16 cellular contexts compared by ENCODE assay signal in the genomic region with DNA sequence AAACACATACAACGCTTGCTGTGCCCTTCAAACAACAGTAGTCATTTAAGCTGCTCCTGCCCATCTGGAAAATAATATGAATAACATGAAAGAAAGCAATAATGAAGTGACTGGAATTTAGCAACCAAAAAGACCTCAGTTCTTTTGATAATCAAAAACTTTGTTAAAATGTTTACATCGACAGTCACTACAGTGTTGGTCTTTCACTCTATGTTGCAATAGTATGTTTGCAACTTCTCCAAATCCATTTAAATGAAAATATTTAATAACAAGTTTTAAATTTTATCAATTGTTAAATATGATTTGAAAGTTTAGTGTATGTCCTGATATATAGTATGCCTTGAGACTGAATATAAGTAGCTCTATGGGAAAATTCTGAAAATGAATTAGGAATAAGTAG.
DNase-seq lines count a peak whose midpoint lies in the region; ATAC-seq and FAIRE-seq lines count a peak whose summit lies in the region.
"Had no signal": no experiment of that assay in that cellular context is flagged by ENCODE, and none has a peak within 500 bp of the region (broad histone marks: within the 10 kb centered on the region; RNA-seq: fewer than 3 reads in every experiment).

No MANE protein-coding gene starts in this region.

- no peaks in the 10 kb centered on the region for H3K9me3 ChIP-seq in naive thymus-derived CD4-positive, alpha-beta T cell (ENCODE audit: control insufficient read depth in 2 of 3, low read length in 3 of 3)
- H3K9me3 ChIP-seq: right atrium auricular region had no signal

- FAIRE-seq in GM18507 (lab: Jason Lieb, UNC), result peak; percentile 9

- no peaks in the 10 kb centered on the region for H3K27me3 ChIP-seq in naive thymus-derived CD4-positive, alpha-beta T cell (ENCODE audit: control insufficient read depth in 2 of 2, insufficient read depth in 2 of 2, low read length in 2 of 2)
- H3K27me3 ChIP-seq: right atrium auricular region had no signal

- H3K9me3 Mint-ChIP-seq in activated naive CD4-positive, alpha-beta T cell treated with anti-CD3 and anti-CD28 coated beads, Interleukin-2, amount 50 U/mL, for 72 hours, result no peaks in the 10 kb centered on the region
- H3K9me3 Mint-ChIP-seq in naive thymus-derived CD4-positive, alpha-beta T cell, result peaks cover 0 to 11% (median 0%) of the 10 kb centered on the region in 11 donors

- peak overlapping the region; percentile 79 to 100 (median 89) for H3K4me3 Mint-ChIP-seq in naive thymus-derived CD4-positive, alpha-beta T cell
- H3K4me3 Mint-ChIP-seq: neural crest cell had no signal

- H3K27me3 Mint-ChIP-seq in naive thymus-derived CD4-positive, alpha-beta T cell, result peaks cover 0 to 3% (median 0%) of the 10 kb centered on the region in 5 donors

- no peak for ATAC-seq in activated naive CD4-positive, alpha-beta T cell treated with anti-CD3 and anti-CD28 coated beads, Interleukin-2, amount 50 U/mL, for 72 hours
- ATAC-seq in naive thymus-derived CD4-positive, alpha-beta T cell, result no peak
- ATAC-seq in GM21526 (IDR thresholded peaks at IDR 0.05; ENCODE audit: low FRiP score, unreplicated experiment) (no peak), HG02973 (IDR thresholded peaks at IDR 0.05; ENCODE audit: unreplicated experiment) (no peak), GM21529 (IDR thresholded peaks at IDR 0.05; ENCODE audit: unreplicated experiment) (no peak)
- ATAC-seq: left ventricle myocardium superior had no signal

- H3K36me3 ChIP-seq in naive thymus-derived CD4-positive, alpha-beta T cell (ENCODE audit: control insufficient read depth in 2 of 3, insufficient read depth in 3 of 3, low read length in 3 of 3), result peaks cover 0 to 11% (median 0%) of the 10 kb centered on the region in 3 experiments
- H3K36me3 ChIP-seq: right atrium auricular region had no signal

- peaks cover 10 to 24% of the 10 kb centered on the region in 2 donors for H3K36me3 Mint-ChIP-seq in activated naive CD4-positive, alpha-beta T cell treated with anti-CD3 and anti-CD28 coated beads, Interleukin-2, amount 50 U/mL, for 72 hours
- peaks cover 17 to 42% (median 38%) of the 10 kb centered on the region in 5 donors for H3K36me3 Mint-ChIP-seq in naive thymus-derived CD4-positive, alpha-beta T cell

- H3K4me1 ChIP-seq in naive thymus-derived CD4-positive, alpha-beta T cell (ENCODE audit: control insufficient read depth in 2 of 2, insufficient read depth in 2 of 2, low read length in 2 of 2), result peaks cover 77 to 85% of the 10 kb centered on the region in 2 donors

- intact Hi-C loops in naive thymus-derived CD4-positive, alpha-beta T cell (cut with micrococcal nuclease), result loop anchor here in 1 of 2 donors (10.0 kb wide), 1 partner anchor 304 kb away; a partner anchor contains a TSS

- POLR2A ChIA-PET in naive thymus-derived CD4-positive, alpha-beta T cell (lab: Charles Lee), result interaction anchor here (0.8 to 13.1 kb wide), 9 partner anchors 10 to 127 kb away, joined by 3 to 254 read pairs (median 11); a partner anchor contains a TSS

- no peak overlapping the region for H3K4me3 ChIP-seq in naive thymus-derived CD4-positive, alpha-beta T cell (ENCODE audit: low read length)
- H3K4me3 ChIP-seq: right atrium auricular region had no signal

- H3K4me1 Mint-ChIP-seq in naive thymus-derived CD4-positive, alpha-beta T cell, result peaks cover 61 to 98% (median 86%) of the 10 kb centered on the region in 7 donors

- H3K27ac ChIP-seq in naive thymus-derived CD4-positive, alpha-beta T cell (ENCODE audit: low read depth, low read length), result peak overlapping the region; percentile 81
- H3K27ac ChIP-seq: right atrium auricular region had no signal

- H3K27ac Mint-ChIP-seq in activated naive CD4-positive, alpha-beta T cell treated with anti-CD3 and anti-CD28 coated beads, Interleukin-2, amount 50 U/mL, for 72 hours, result peak overlapping the region; percentile 29 to 85
- H3K27ac Mint-ChIP-seq in naive thymus-derived CD4-positive, alpha-beta T cell, result peak overlapping the region; percentile 93 to 100 (median 98)

- DNase-seq in CD1c-positive myeloid dendritic cell (ENCODE audit: extremely low spot score) (peak; percentile 44), GM18507 (ENCODE audit: extremely low spot score, insufficient read length, low read depth) (no peak), NCI-H146 (lab: John Stamatoyannopoulos, UW) (no peak)
- no peak for DNase-seq in activated naive CD4-positive, alpha-beta T cell treated with anti-CD3 and anti-CD28 coated beads, Interleukin-2, amount 50 U/mL, for 72 hours (ENCODE audit: low spot score in 2 of 2)
- no peak for DNase-seq in naive thymus-derived CD4-positive, alpha-beta T cell
- DNase-seq: activated CD4-positive, CD25-positive, alpha-beta regulatory T cell treated with anti-CD3 and anti-CD28 coated beads, Interleukin-2, amount 50 U/mL, for 72 hours; H7; KG1; left ventricle myocardium superior; NCI-H1694 treated with DMSO at 0.1 percent for 48 hours; stimulated activated CD4-positive, alpha-beta T cell treated with anti-CD3 and anti-CD28 coated beads, Interleukin-2, amount 100 ng/mL, for 48 hours had no signal

- CTCF ChIA-PET in naive thymus-derived CD4-positive, alpha-beta T cell (lab: Charles Lee), result interaction anchor here (2.4 kb wide), 1 partner anchor 10 kb away, joined by 9 read pairs; no protein-coding TSS in a partner anchor
